18 cellular contexts compared by ENCODE assay signal in the genomic region with DNA sequence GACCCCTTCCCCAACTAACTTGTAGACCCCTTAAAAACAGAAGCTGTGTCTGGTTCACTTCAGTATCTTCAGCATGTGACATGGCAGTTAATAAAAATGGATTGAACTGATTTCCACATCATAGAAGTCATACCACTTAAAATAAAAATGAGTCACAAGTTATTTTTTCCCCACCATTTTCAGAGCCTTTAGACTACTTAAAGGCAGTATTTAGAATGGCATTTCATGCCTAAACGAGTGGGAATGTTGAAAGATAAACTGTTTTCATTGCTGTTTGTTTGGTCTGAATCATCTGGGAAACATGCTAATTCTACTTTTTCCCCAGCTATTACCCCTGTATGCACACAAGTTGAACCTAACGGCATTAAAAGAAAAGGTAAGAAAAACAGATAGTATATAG.
DNase-seq lines count a peak whose midpoint lies in the region; ATAC-seq and TF ChIP-seq lines count a peak whose summit lies in the region.
"Had no signal": no experiment of that assay in that cellular context is flagged by ENCODE, and none has a peak within 500 bp of the region (broad histone marks: within the 10 kb centered on the region; RNA-seq: fewer than 3 reads in every experiment).

No MANE protein-coding gene starts in this region.

- no peak overlapping the region for H3K4me3 ChIP-seq in left lung
- H3K4me3 ChIP-seq: Peyer's patch, prostate gland had no signal

- no peaks in the 10 kb centered on the region for H3K36me3 Mint-ChIP-seq in chondrocyte (ENCODE audit: low read depth)
- no peaks in the 10 kb centered on the region for H3K36me3 Mint-ChIP-seq in activated CD4-positive, alpha-beta T cell treated with anti-CD3 and anti-CD28 coated beads, Interleukin-2, amount 10 ng/mL, durations not matched to agents 7 days and 5 days (ENCODE audit: low read depth)
- H3K36me3 Mint-ChIP-seq: naive thymus-derived CD4-positive, alpha-beta T cell; WTC11 had no signal

- H3K4me3 Mint-ChIP-seq in chondrocyte (ENCODE audit: unreplicated experiment), result no peak overlapping the region
- H3K4me3 Mint-ChIP-seq in activated CD4-positive, alpha-beta T cell treated with anti-CD3 and anti-CD28 coated beads, Interleukin-2, amount 10 ng/mL, durations not matched to agents 7 days and 5 days, result no peak overlapping the region
- H3K4me3 Mint-ChIP-seq: naive thymus-derived CD4-positive, alpha-beta T cell; WTC11 had no signal

- DNase-seq in AG08395 (ENCODE audit: low spot score) (peak; percentile 8), M059J (ENCODE audit: low read depth) (peak; percentile 86), chondrocyte (ENCODE audit: low spot score) (no peak), left lung (no peak), Right ventricle myocardium superior (no peak), SKM-1 (lab: John Stamatoyannopoulos, UW; ENCODE audit: unreplicated experiment) (no peak)
- DNase-seq in activated CD4-positive, alpha-beta T cell treated with anti-CD3 and anti-CD28 coated beads, Interleukin-2, amount 10 ng/mL, durations not matched to agents 7 days and 5 days, result no peak
- DNase-seq: activated gamma-delta T cell; hypothalamus; left colon; naive thymus-derived CD4-positive, alpha-beta T cell; NCI-H2029; NCI-H748 treated with DMSO at 0.1 percent for 48 hours; Peyer's patch; T-helper 1 cell had no signal

- POLR2A ChIA-PET in activated CD4-positive, alpha-beta T cell treated with anti-CD3 and anti-CD28 coated beads, Interleukin-2, amount 10 ng/mL, durations not matched to agents 7 days and 5 days (lab: Charles Lee), result no interaction called here

- no peaks in the 10 kb centered on the region for H3K9me3 ChIP-seq in left lung
- H3K9me3 ChIP-seq: Peyer's patch, prostate gland had no signal

- H3K27me3 Mint-ChIP-seq in chondrocyte (ENCODE audit: low read depth), result no peaks in the 10 kb centered on the region
- H3K27me3 Mint-ChIP-seq in activated CD4-positive, alpha-beta T cell treated with anti-CD3 and anti-CD28 coated beads, Interleukin-2, amount 10 ng/mL, durations not matched to agents 7 days and 5 days, result no peaks in the 10 kb centered on the region
- H3K27me3 Mint-ChIP-seq: naive thymus-derived CD4-positive, alpha-beta T cell had no signal

- H3K4me1 ChIP-seq in left lung, result no peaks in the 10 kb centered on the region
- H3K4me1 ChIP-seq: Peyer's patch, prostate gland had no signal

- H3K9me3 Mint-ChIP-seq in chondrocyte (ENCODE audit: low read depth), result no peaks in the 10 kb centered on the region
- H3K9me3 Mint-ChIP-seq in activated CD4-positive, alpha-beta T cell treated with anti-CD3 and anti-CD28 coated beads, Interleukin-2, amount 10 ng/mL, durations not matched to agents 7 days and 5 days, result no peaks in the 10 kb centered on the region
- H3K9me3 Mint-ChIP-seq: WTC11 had no signal

- TF ChIP-seq CTCF in chondrocyte (IDR thresholded peaks at IDR 0.05) (no peak), left lung (IDR thresholded peaks at IDR 0.05) (no peak)

- CTCF ChIA-PET in activated CD4-positive, alpha-beta T cell treated with anti-CD3 and anti-CD28 coated beads, Interleukin-2, amount 10 ng/mL, durations not matched to agents 7 days and 5 days (lab: Charles Lee), result no interaction called here

- H3K27me3 ChIP-seq in left lung, result no peaks in the 10 kb centered on the region
- H3K27me3 ChIP-seq: Peyer's patch had no signal

- H3K27ac ChIP-seq in left lung, result no peak overlapping the region
- H3K27ac ChIP-seq: Peyer's patch, prostate gland had no signal

- ATAC-seq in left lung (peak; percentile 33), HG03378 (IDR thresholded peaks at IDR 0.05; ENCODE audit: unreplicated experiment) (no peak), Right ventricle myocardium superior (ENCODE audit: poor library complexity) (no peak)
- ATAC-seq: left colon; naive thymus-derived CD4-positive, alpha-beta T cell; WTC11 had no signal

- peaks cover 7% of the 10 kb centered on the region for H3K4me1 Mint-ChIP-seq in chondrocyte (ENCODE audit: low read depth)
- no peaks in the 10 kb centered on the region for H3K4me1 Mint-ChIP-seq in activated CD4-positive, alpha-beta T cell treated with anti-CD3 and anti-CD28 coated beads, Interleukin-2, amount 10 ng/mL, durations not matched to agents 7 days and 5 days
- H3K4me1 Mint-ChIP-seq: naive thymus-derived CD4-positive, alpha-beta T cell; WTC11 had no signal

- intact Hi-C loops in left lung (cut with DNase I) (no loop called here), Right ventricle myocardium superior (cut with DNase I) (no loop called here)

- H3K27ac Mint-ChIP-seq in chondrocyte (ENCODE audit: unreplicated experiment), result peak overlapping the region; percentile 73
- H3K27ac Mint-ChIP-seq in activated CD4-positive, alpha-beta T cell treated with anti-CD3 and anti-CD28 coated beads, Interleukin-2, amount 10 ng/mL, durations not matched to agents 7 days and 5 days, result no peak overlapping the region
- H3K27ac Mint-ChIP-seq: naive thymus-derived CD4-positive, alpha-beta T cell; WTC11 had no signal

- H3K36me3 ChIP-seq in left lung, result no peaks in the 10 kb centered on the region
- H3K36me3 ChIP-seq: Peyer's patch, prostate gland had no signal

Comparison
In these comparisons a context has a peak if more than half of its experiments do, and no peak if none do; other contexts are left out.
1. DNase-seq: peak in AG08395 (single experiment) and M059J (single experiment); none in chondrocyte (single experiment), left lung (0 of 2), Right ventricle myocardium superior (single experiment), activated CD4-positive, alpha-beta T cell treated with anti-CD3 and anti-CD28 coated beads, Interleukin-2, amount 10 ng/mL, durations not matched to agents 7 days and 5 days (single experiment) and SKM-1 (single experiment).